ENCODE assay signal across 7 cellular contexts in genomic region chr11:363948-364761, GRCh38. TPM values are rescaled to one million over a fixed set of nuclear protein-coding genes. Genes with fewer than 3 reads are reported as not detected.
DNase-seq lines count a peak whose midpoint lies in the region; TF ChIP-seq lines count a peak whose summit lies in the region.

No MANE protein-coding gene starts in this region.

- peaks cover 3% of the 10 kb centered on the region for H3K4me1 Mint-ChIP-seq in glutamatergic neuron (ENCODE audit: low read depth, unreplicated experiment)

- no peak overlapping the region for H3K4me3 Mint-ChIP-seq in glutamatergic neuron (ENCODE audit: unreplicated experiment)

- peak; percentile 74 for TF ChIP-seq CTCF in GM12875 (IDR thresholded peaks at IDR 0.05; ENCODE audit: borderline replicate concordance, insufficient read depth, low read depth, low read length)
- TF ChIP-seq CTCF in glutamatergic neuron (IDR thresholded peaks at IDR 0.05; ENCODE audit: partially characterized antibody, unreplicated experiment) = peak; percentile 15

- no peak overlapping the region for H3K4me3 ChIP-seq in GM12875 (ENCODE audit: low read depth, low read length)

- H3K9me3 Mint-ChIP-seq in glutamatergic neuron (ENCODE audit: unreplicated experiment) = peaks cover 18% of the 10 kb centered on the region

- H3K36me3 Mint-ChIP-seq in glutamatergic neuron (ENCODE audit: unreplicated experiment) = no peaks in the 10 kb centered on the region

- peak; percentile 78 for DNase-seq in NCI-H1930 (lab: John Stamatoyannopoulos, UW)
- peak; percentile 74 for DNase-seq in activated CD8-positive, alpha-beta memory T cell treated with anti-CD3 and anti-CD28 coated beads for 24 hours
- no peak for DNase-seq in glutamatergic neuron
- DNase-seq in stimulated activated CD4-positive, alpha-beta T cell treated with anti-CD3 and anti-CD28 coated beads, Interleukin-2, amount 100 ng/mL, for 4 hours (ENCODE audit: low read depth) = peak; percentile 40
- no peak for DNase-seq in dedifferentiated amniotic fluid mesenchymal stem cell (ENCODE audit: extremely low spot score)
- DNase-seq in islet precursor cell = no peak

- H3K27me3 Mint-ChIP-seq in glutamatergic neuron (ENCODE audit: unreplicated experiment) = peaks cover 16% of the 10 kb centered on the region

- no peak overlapping the region for H3K27ac Mint-ChIP-seq in glutamatergic neuron (ENCODE audit: unreplicated experiment)

RNA-seq across cellular contexts. Expression of gene B4GALNT4, which starts 5.1 kb away (rescaled TPM):
- 418 TPM for total RNA-seq in glutamatergic neuron (ENCODE audit: unreplicated experiment)

RNA-seq across cellular contexts. Expression of gene PKP3, which starts 29.9 kb away (rescaled TPM):
- not detected for total RNA-seq in glutamatergic neuron (ENCODE audit: unreplicated experiment)

RNA-seq across cellular contexts. Expression of gene IFITM3, which starts 43.5 kb away (rescaled TPM):
- 0.93 TPM for total RNA-seq in glutamatergic neuron (ENCODE audit: unreplicated experiment)

RNA-seq across cellular contexts. Expression of gene IFITM1, which starts 50.3 kb away (rescaled TPM):
- 2.6 TPM for total RNA-seq in glutamatergic neuron (ENCODE audit: unreplicated experiment)

RNA-seq across cellular contexts. Expression of gene SIGIRR, which starts 50.6 kb away (rescaled TPM):
- 26.5 TPM for total RNA-seq in glutamatergic neuron (ENCODE audit: unreplicated experiment)

Comparison
In these comparisons a context has a peak if more than half of its experiments do, and no peak if none do; other contexts are left out.
1. DNase-seq: peak in NCI-H1930 (2 of 2), activated CD8-positive, alpha-beta memory T cell treated with anti-CD3 and anti-CD28 coated beads for 24 hours (single experiment) and stimulated activated CD4-positive, alpha-beta T cell treated with anti-CD3 and anti-CD28 coated beads, Interleukin-2, amount 100 ng/mL, for 4 hours (single experiment); none in glutamatergic neuron (single experiment), dedifferentiated amniotic fluid mesenchymal stem cell (single experiment) and islet precursor cell (single experiment).